In the genomic region with DNA sequence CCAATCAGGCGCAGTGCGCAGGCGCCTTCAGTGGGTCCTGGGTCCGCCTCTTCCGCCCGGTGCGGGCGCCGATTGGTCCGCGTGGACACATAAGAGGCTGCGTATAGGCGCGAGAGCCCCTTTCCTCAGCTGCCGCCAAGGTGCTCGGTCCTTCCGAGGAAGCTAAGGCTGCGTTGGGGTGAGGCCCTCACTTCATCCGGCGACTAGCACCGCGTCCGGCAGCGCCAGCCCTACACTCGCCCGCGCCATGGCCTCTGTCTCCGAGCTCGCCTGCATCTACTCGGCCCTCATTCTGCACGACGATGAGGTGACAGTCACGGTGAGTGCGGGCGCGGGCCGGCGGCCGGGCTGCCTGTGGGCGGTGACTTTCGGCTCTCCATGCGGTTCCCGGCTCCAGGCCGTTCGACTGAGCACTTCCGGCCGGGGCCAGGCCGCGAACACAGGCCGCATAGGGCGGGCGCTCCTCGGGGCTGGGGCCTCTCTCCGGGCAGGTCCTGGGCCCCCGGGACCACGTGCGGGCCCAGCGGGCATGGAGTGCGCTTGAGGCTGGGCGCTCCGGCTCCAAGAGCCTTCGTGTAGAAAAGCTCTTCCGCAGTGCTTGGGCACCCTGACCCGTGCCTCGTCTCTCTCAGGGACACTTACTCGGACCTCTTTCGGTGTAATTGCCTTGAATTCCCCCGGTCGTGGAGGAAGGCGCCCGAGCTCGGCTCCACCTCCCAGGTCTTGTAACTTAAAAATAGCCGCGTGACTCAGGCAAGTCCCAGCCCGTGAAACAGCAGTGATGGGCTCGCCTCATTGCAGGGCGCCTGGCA, we compare ENCODE assay signal across 8 cellular contexts.
DNase-seq lines count a peak whose midpoint lies in the region; ATAC-seq and TF ChIP-seq lines count a peak whose summit lies in the region.

A gene (plus strand): TSS at position 117 of the 812 bp plus-strand sequence. CDS start 131 bp downstream, at position 248.

- CTCF ChIA-PET in AG04449 (lab: Yijun Ruan, JAX), result interaction anchor here (1.2 to 8.6 kb wide), 4 partner anchors 10 to 394 kb away, joined by 3 to 113 read pairs (median 4); no protein-coding TSS in a partner anchor

- peak within 1 kb of the TSS; percentile 92 for H3K4me3 ChIP-seq in AG04449 (ENCODE audit: low read depth, low read length)

- ATAC-seq in GM18873 (IDR thresholded peaks at IDR 0.05; ENCODE audit: low FRiP score, unreplicated experiment) (peak; percentile 79), HG03139 (IDR thresholded peaks at IDR 0.05; ENCODE audit: unreplicated experiment) (peak; percentile 74)
- ATAC-seq in central memory CD8-positive, alpha-beta T cell (replicated peaks; ENCODE audit: extremely low read depth, poor library complexity, severe bottlenecking), result peak; percentile 80

- no peaks in the 10 kb centered on the region for H3K9me3 Mint-ChIP-seq in central memory CD8-positive, alpha-beta T cell

- H3K4me3 Mint-ChIP-seq in central memory CD8-positive, alpha-beta T cell, result peak within 1 kb of the TSS; percentile 93

- POLR2A ChIA-PET in AG04449 (lab: Yijun Ruan, JAX), result interaction anchor here (0.6 to 3.0 kb wide), 15 partner anchors 9 to 1399 kb away, joined by 3 to 37 read pairs (median 4); a partner anchor contains a TSS

- no peak for TF ChIP-seq CTCF in AG04449 (IDR thresholded peaks at IDR 0.05; ENCODE audit: insufficient read depth, low read length, missing control alignments)

- H3K27ac Mint-ChIP-seq in central memory CD8-positive, alpha-beta T cell (ENCODE audit: low read depth), result peak within 1 kb of the TSS; percentile 97

- peaks cover 49% of the 10 kb centered on the region for H3K36me3 Mint-ChIP-seq in central memory CD8-positive, alpha-beta T cell (ENCODE audit: insufficient read depth)

- DNase-seq in AG04449 (ENCODE audit: low read depth, low spot score) (peak; percentile 67), NCI-H345 (lab: John Stamatoyannopoulos, UW) (peak; percentile 93), iris pigment epithelial cell (ENCODE audit: low read depth) (peak; percentile 95)
- DNase-seq in activated CD4-positive, CD25-positive, alpha-beta regulatory T cell treated with anti-CD3 and anti-CD28 coated beads, Interleukin-2, amount 50 U/mL, for 16 hours (ENCODE audit: low read depth, low spot score), result peak; percentile 94
- DNase-seq in central memory CD8-positive, alpha-beta T cell (ENCODE audit: low spot score in 2 of 2), result peak; percentile 93 to 95
- DNase-seq in stimulated activated CD4-positive, alpha-beta T cell treated with anti-CD3 and anti-CD28 coated beads, Interleukin-12 subunit alpha, Interleukin-12 subunit beta, amount 100 ng/mL, for 4 hours, result peak; percentile 94

- H3K27me3 Mint-ChIP-seq in central memory CD8-positive, alpha-beta T cell, result no peaks in the 10 kb centered on the region

- peaks cover 43% of the 10 kb centered on the region for H3K4me1 Mint-ChIP-seq in central memory CD8-positive, alpha-beta T cell

Comparison
In these comparisons a context has a peak if more than half of its experiments do, and no peak if none do; other contexts are left out.
1. Peak in every context shown above with its lines: DNase-seq, ATAC-seq and H3K4me3 ChIP-seq.